Comparison of ENCODE assay signal across 14 cellular contexts in the genomic region with DNA sequence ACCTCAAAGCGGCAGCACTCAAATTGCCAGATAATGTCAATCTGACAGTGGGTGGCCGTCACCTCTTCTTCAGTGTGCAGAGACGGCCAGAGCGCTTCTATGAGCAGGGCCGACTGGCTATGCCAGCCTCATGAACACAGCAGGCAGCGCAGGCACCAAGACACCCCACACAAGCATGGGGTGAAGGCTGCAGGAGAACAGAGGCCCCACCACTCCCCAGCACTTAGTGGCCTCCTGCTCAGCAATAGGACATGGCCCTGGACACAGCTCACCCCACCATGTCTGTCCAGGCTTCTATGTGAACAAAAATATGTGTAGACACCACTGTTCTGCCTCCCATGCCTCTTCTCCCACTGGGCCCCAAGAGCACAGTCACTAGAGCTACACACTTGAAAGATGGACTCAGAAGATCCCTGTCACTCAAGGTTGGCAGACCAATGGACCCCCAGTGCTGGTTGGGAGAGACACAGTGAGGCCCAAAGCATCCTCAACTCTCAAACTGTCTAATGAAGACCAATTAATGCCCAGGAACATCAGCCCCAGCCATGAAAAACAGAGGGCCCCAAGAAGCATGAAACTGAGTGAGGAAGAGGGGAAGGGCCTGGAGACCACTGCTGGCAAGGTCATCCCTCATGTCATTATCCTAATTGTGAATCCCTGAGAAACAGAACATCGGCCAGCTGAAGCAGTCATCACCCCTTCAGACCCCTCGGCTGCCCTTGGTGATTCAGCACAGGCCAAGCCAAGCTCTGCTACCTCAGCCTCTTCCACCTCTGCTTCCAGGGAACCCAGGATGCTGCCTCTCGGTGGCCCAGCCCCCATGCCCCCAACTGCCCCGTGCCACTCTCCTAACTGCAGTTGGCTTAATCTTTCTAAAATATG.
"Had no signal": no experiment of that assay in that cellular context is flagged by ENCODE, and none has a peak within 500 bp of the region (broad histone marks: within the 10 kb centered on the region; RNA-seq: fewer than 3 reads in every experiment).

No MANE protein-coding gene starts in this region.

- H3K9me3 ChIP-seq: heart left ventricle, left lung, ovary, tibial artery had no signal

- H3K4me1 ChIP-seq: foreskin keratinocyte, heart left ventricle, left lung, tibial artery had no signal

- H3K27ac Mint-ChIP-seq: activated naive CD8-positive, alpha-beta T cell treated with anti-CD3 and anti-CD28 coated beads, Interleukin-2, amount 10 ng/mL, durations not matched to agents 7 days and 5 days; activated T-cell treated with anti-CD3 and anti-CD28 coated beads, Interleukin-2, amount 50 U/mL, for 24 hours; memory B cell; nephron; T-cell had no signal

- H3K9me3 Mint-ChIP-seq: activated naive CD8-positive, alpha-beta T cell treated with anti-CD3 and anti-CD28 coated beads, Interleukin-2, amount 10 ng/mL, durations not matched to agents 7 days and 5 days; activated T-cell treated with anti-CD3 and anti-CD28 coated beads, Interleukin-2, amount 50 U/mL, for 24 hours; memory B cell; nephron; T-cell had no signal

- H3K27ac ChIP-seq: foreskin keratinocyte, heart left ventricle, left lung, ovary, tibial artery had no signal

- H3K36me3 ChIP-seq: heart left ventricle, left lung, ovary, tibial artery had no signal

- ATAC-seq: foreskin keratinocyte, heart left ventricle, left lung, T-cell had no signal

- H3K27me3 ChIP-seq: foreskin keratinocyte, heart left ventricle, left lung, ovary, tibial artery had no signal

- DNase-seq: activated gamma-delta T cell treated with Interleukin-2 at 50 U/mL for 16 hours; activated naive CD8-positive, alpha-beta T cell treated with anti-CD3 and anti-CD28 coated beads, Interleukin-2, amount 10 ng/mL, durations not matched to agents 7 days and 5 days; activated T-cell treated with anti-CD3 and anti-CD28 coated beads, Interleukin-2, amount 50 U/mL, for 24 hours; anterior cingulate cortex; foreskin keratinocyte; heart left ventricle; left lung; stimulated activated CD4-positive, alpha-beta T cell treated with anti-CD3 and anti-CD28 coated beads, Interleukin-15, amount 100 ng/mL, for 24 hours; T-cell; T1000 had no signal

- H3K4me3 ChIP-seq: heart left ventricle, left lung, ovary, tibial artery had no signal

- H3K27me3 Mint-ChIP-seq: activated naive CD8-positive, alpha-beta T cell treated with anti-CD3 and anti-CD28 coated beads, Interleukin-2, amount 10 ng/mL, durations not matched to agents 7 days and 5 days had no signal

- H3K36me3 Mint-ChIP-seq: activated naive CD8-positive, alpha-beta T cell treated with anti-CD3 and anti-CD28 coated beads, Interleukin-2, amount 10 ng/mL, durations not matched to agents 7 days and 5 days; memory B cell; T-cell had no signal

- H3K4me3 Mint-ChIP-seq: activated naive CD8-positive, alpha-beta T cell treated with anti-CD3 and anti-CD28 coated beads, Interleukin-2, amount 10 ng/mL, durations not matched to agents 7 days and 5 days; activated T-cell treated with anti-CD3 and anti-CD28 coated beads, Interleukin-2, amount 50 U/mL, for 24 hours; memory B cell; nephron; T-cell had no signal

- H3K4me1 Mint-ChIP-seq: activated naive CD8-positive, alpha-beta T cell treated with anti-CD3 and anti-CD28 coated beads, Interleukin-2, amount 10 ng/mL, durations not matched to agents 7 days and 5 days; nephron; T-cell had no signal
